Comparison of ENCODE assay signal across 25 cellular contexts in genomic region chr15:99283739-99284138, GRCh38. TPM values are rescaled to one million over a fixed set of nuclear protein-coding genes. Genes with fewer than 3 reads are reported as not detected.
DNase-seq lines count a peak whose midpoint lies in the region; ATAC-seq and TF ChIP-seq lines count a peak whose summit lies in the region.
"Had no signal": no experiment of that assay in that cellular context is flagged by ENCODE, and none has a peak within 500 bp of the region (broad histone marks: within the 10 kb centered on the region; RNA-seq: fewer than 3 reads in every experiment).

No MANE protein-coding gene starts in this region.

- H3K27ac Mint-ChIP-seq in natural killer cell treated with Interleukin-12 subunit alpha and Interleukin-12 subunit beta and Interleukin-15 and Interleukin-18, amount 100 ng/mL, for 72 hours, result peak overlapping the region in 1 of 2 donors; percentile 60
- H3K27ac Mint-ChIP-seq in natural killer cell, result no peak overlapping the region
- H3K27ac Mint-ChIP-seq in chondrocyte (ENCODE audit: unreplicated experiment), result peak overlapping the region; percentile 65
- H3K27ac Mint-ChIP-seq in activated naive CD4-positive, alpha-beta T cell treated with anti-CD3 and anti-CD28 coated beads for 36 hours, result no peak overlapping the region
- H3K27ac Mint-ChIP-seq in naive thymus-derived CD4-positive, alpha-beta T cell, result no peak overlapping the region
- H3K27ac Mint-ChIP-seq: B cell; CD8-positive, alpha-beta T cell had no signal

- peaks cover 24% of the 10 kb centered on the region for H3K36me3 Mint-ChIP-seq in natural killer cell treated with Interleukin-12 subunit alpha and Interleukin-12 subunit beta and Interleukin-15 and Interleukin-18, amount 100 ng/mL, for 72 hours
- H3K36me3 Mint-ChIP-seq in natural killer cell (no peaks in the 10 kb centered on the region), chondrocyte (ENCODE audit: low read depth) (peaks cover 8% of the 10 kb centered on the region)
- peaks cover 5% of the 10 kb centered on the region for H3K36me3 Mint-ChIP-seq in activated naive CD4-positive, alpha-beta T cell treated with anti-CD3 and anti-CD28 coated beads for 36 hours (ENCODE audit: low read depth)
- peaks cover 7 to 25% (median 19%) of the 10 kb centered on the region in 5 donors for H3K36me3 Mint-ChIP-seq in naive thymus-derived CD4-positive, alpha-beta T cell

- H3K4me3 ChIP-seq in naive thymus-derived CD4-positive, alpha-beta T cell (ENCODE audit: low read length), result no peak overlapping the region
- H3K4me3 ChIP-seq: K562, MG63, SJSA1 had no signal

- H3K36me3 ChIP-seq in naive thymus-derived CD4-positive, alpha-beta T cell (ENCODE audit: control insufficient read depth in 2 of 3, insufficient read depth in 3 of 3, low read length in 3 of 3), result no peaks in the 10 kb centered on the region
- H3K36me3 ChIP-seq: MG63 had no signal

- no peak for ATAC-seq in natural killer cell treated with Interleukin-12 subunit alpha and Interleukin-12 subunit beta and Interleukin-15 and Interleukin-18, amount 100 ng/mL, for 72 hours
- ATAC-seq in natural killer cell (no peak), HG02938 (IDR thresholded peaks at IDR 0.05; ENCODE audit: unreplicated experiment) (no peak)
- ATAC-seq in naive thymus-derived CD4-positive, alpha-beta T cell, result no peak
- ATAC-seq: CD8-positive, alpha-beta T cell; HepG2; K562 had no signal

- TF ChIP-seq CTCF in natural killer cell (IDR thresholded peaks at IDR 0.05) (no peak), chondrocyte (IDR thresholded peaks at IDR 0.05) (no peak)

- H3K27ac ChIP-seq in naive thymus-derived CD4-positive, alpha-beta T cell (ENCODE audit: low read depth, low read length), result no peak overlapping the region
- H3K27ac ChIP-seq: C4-2B, SJSA1 had no signal

- peaks cover 33 to 50% of the 10 kb centered on the region in 2 donors for H3K4me1 Mint-ChIP-seq in natural killer cell treated with Interleukin-12 subunit alpha and Interleukin-12 subunit beta and Interleukin-15 and Interleukin-18, amount 100 ng/mL, for 72 hours (ENCODE audit: low read depth in 2 of 2)
- H3K4me1 Mint-ChIP-seq in natural killer cell (peaks cover 21% of the 10 kb centered on the region in 2 donors), chondrocyte (ENCODE audit: low read depth) (peaks cover 36% of the 10 kb centered on the region)
- peaks cover 40% of the 10 kb centered on the region for H3K4me1 Mint-ChIP-seq in activated naive CD4-positive, alpha-beta T cell treated with anti-CD3 and anti-CD28 coated beads for 36 hours (ENCODE audit: low read depth)
- H3K4me1 Mint-ChIP-seq in naive thymus-derived CD4-positive, alpha-beta T cell, result peaks cover 8 to 37% (median 12%) of the 10 kb centered on the region in 7 donors

- intact Hi-C loops in natural killer cell (cut with micrococcal nuclease), result no loop called here
- intact Hi-C loops in activated naive CD4-positive, alpha-beta T cell treated with anti-CD3 and anti-CD28 coated beads for 36 hours (cut with micrococcal nuclease), result no loop called here
- intact Hi-C loops in naive thymus-derived CD4-positive, alpha-beta T cell (cut with micrococcal nuclease), result loop anchor here in 1 of 2 donors (10.0 kb wide), 1 partner anchor 221 kb away; no protein-coding TSS in a partner anchor

- no peaks in the 10 kb centered on the region for H3K9me3 Mint-ChIP-seq in natural killer cell treated with Interleukin-12 subunit alpha and Interleukin-12 subunit beta and Interleukin-15 and Interleukin-18, amount 100 ng/mL, for 72 hours
- H3K9me3 Mint-ChIP-seq in natural killer cell, result no peaks in the 10 kb centered on the region
- peaks cover 3% of the 10 kb centered on the region for H3K9me3 Mint-ChIP-seq in chondrocyte (ENCODE audit: low read depth)
- no peaks in the 10 kb centered on the region for H3K9me3 Mint-ChIP-seq in activated naive CD4-positive, alpha-beta T cell treated with anti-CD3 and anti-CD28 coated beads for 36 hours
- peaks cover 0 to 5% (median 0%) of the 10 kb centered on the region in 11 donors for H3K9me3 Mint-ChIP-seq in naive thymus-derived CD4-positive, alpha-beta T cell
- H3K9me3 Mint-ChIP-seq: CD8-positive, alpha-beta T cell had no signal

- CTCF ChIA-PET in activated naive CD4-positive, alpha-beta T cell treated with anti-CD3 and anti-CD28 coated beads for 36 hours (lab: Charles Lee), result interaction anchor here (2.1 kb wide), 1 partner anchor 420 kb away, joined by 8 read pairs; no protein-coding TSS in a partner anchor
- CTCF ChIA-PET in naive thymus-derived CD4-positive, alpha-beta T cell (lab: Charles Lee), result interaction anchor here (1.3 to 2.4 kb wide), 2 partner anchors 10 to 421 kb away, joined by 8 to 9 read pairs; no protein-coding TSS in a partner anchor

- peak overlapping the region; percentile 44 for H3K4me3 Mint-ChIP-seq in natural killer cell treated with Interleukin-12 subunit alpha and Interleukin-12 subunit beta and Interleukin-15 and Interleukin-18, amount 100 ng/mL, for 72 hours
- no peak overlapping the region for H3K4me3 Mint-ChIP-seq in natural killer cell
- no peak overlapping the region for H3K4me3 Mint-ChIP-seq in chondrocyte (ENCODE audit: unreplicated experiment)
- no peak overlapping the region for H3K4me3 Mint-ChIP-seq in activated naive CD4-positive, alpha-beta T cell treated with anti-CD3 and anti-CD28 coated beads for 36 hours
- H3K4me3 Mint-ChIP-seq in naive thymus-derived CD4-positive, alpha-beta T cell, result no peak overlapping the region
- H3K4me3 Mint-ChIP-seq: B cell; CD8-positive, alpha-beta T cell had no signal

- H3K27me3 ChIP-seq in naive thymus-derived CD4-positive, alpha-beta T cell (ENCODE audit: control insufficient read depth in 2 of 2, insufficient read depth in 2 of 2, low read length in 2 of 2), result no peaks in the 10 kb centered on the region
- H3K27me3 ChIP-seq: MG63, SJSA1 had no signal

- H3K9me3 ChIP-seq in naive thymus-derived CD4-positive, alpha-beta T cell (ENCODE audit: control insufficient read depth in 2 of 3, low read length in 3 of 3), result no peaks in the 10 kb centered on the region
- H3K9me3 ChIP-seq: Caco-2, MG63, SJSA1 had no signal

- DNase-seq in natural killer cell treated with Interleukin-12 subunit alpha and Interleukin-12 subunit beta and Interleukin-15 and Interleukin-18, amount 100 ng/mL, for 72 hours (ENCODE audit: low spot score), result no peak
- no peak for DNase-seq in natural killer cell
- DNase-seq in chondrocyte (ENCODE audit: low spot score), result no peak
- peak; percentile 8 for DNase-seq in hepatic stellate cell (ENCODE audit: low spot score)
- DNase-seq in activated naive CD4-positive, alpha-beta T cell treated with anti-CD3 and anti-CD28 coated beads for 36 hours, result no peak
- no peak for DNase-seq in naive thymus-derived CD4-positive, alpha-beta T cell
- DNase-seq: Caco-2; CD8-positive, alpha-beta T cell; EL; GF-D8; HCEC 1CT; MG63; NCI-H1105 treated with DMSO at 0.1 percent for 48 hours; NCI-H146; NCI-H2029; NCI-H446; NCI-H526; Right ventricle myocardium superior; RPMI8226 had no signal

- POLR2A ChIA-PET in naive thymus-derived CD4-positive, alpha-beta T cell (lab: Charles Lee), result no interaction called here

- no peaks in the 10 kb centered on the region for H3K4me1 ChIP-seq in naive thymus-derived CD4-positive, alpha-beta T cell (ENCODE audit: control insufficient read depth in 2 of 2, insufficient read depth in 2 of 2, low read length in 2 of 2)
- H3K4me1 ChIP-seq: Caco-2, SJSA1 had no signal

- no peaks in the 10 kb centered on the region for H3K27me3 Mint-ChIP-seq in natural killer cell treated with Interleukin-12 subunit alpha and Interleukin-12 subunit beta and Interleukin-15 and Interleukin-18, amount 100 ng/mL, for 72 hours
- H3K27me3 Mint-ChIP-seq in natural killer cell (ENCODE audit: low read depth in 2 of 2) (no peaks in the 10 kb centered on the region), chondrocyte (ENCODE audit: low read depth) (no peaks in the 10 kb centered on the region)
- H3K27me3 Mint-ChIP-seq in activated naive CD4-positive, alpha-beta T cell treated with anti-CD3 and anti-CD28 coated beads for 36 hours (ENCODE audit: low read depth), result no peaks in the 10 kb centered on the region
- H3K27me3 Mint-ChIP-seq in naive thymus-derived CD4-positive, alpha-beta T cell, result no peaks in the 10 kb centered on the region
- H3K27me3 Mint-ChIP-seq: B cell had no signal

RNA-seq across cellular contexts. Expression of gene LRRC28, which starts 32.5 kb away (rescaled TPM):
- 10 to 100 TPM; 28.9 to 51.7 TPM for total RNA-seq in natural killer cell treated with Interleukin-12 subunit alpha and Interleukin-12 subunit beta and Interleukin-15 and Interleukin-18, amount 100 ng/mL, for 72 hours
- total RNA-seq in natural killer cell (10 to 100 TPM; 18.2 to 20.9 (median 18.7) TPM), chondrocyte (28.5 to 36.3 TPM (median 35.8 TPM) in 3 replicates)
- total RNA-seq in activated naive CD4-positive, alpha-beta T cell treated with anti-CD3 and anti-CD28 coated beads for 36 hours, result 10 to 100 TPM; 15.8 to 18.9 TPM
- total RNA-seq in naive thymus-derived CD4-positive, alpha-beta T cell, result 10 to 100 TPM; 15.0 to 22.6 (median 19.9) TPM
- 10 to 100 TPM; 19.9 to 25.9 TPM for polyA plus RNA-seq in naive thymus-derived CD4-positive, alpha-beta T cell

RNA-seq across cellular contexts. Expression of gene TTC23, which starts 34.4 kb away (rescaled TPM):
- total RNA-seq in natural killer cell treated with Interleukin-12 subunit alpha and Interleukin-12 subunit beta and Interleukin-15 and Interleukin-18, amount 100 ng/mL, for 72 hours, result 1 to 10 TPM in 1 of 2 donors, under 1 TPM in 1; 1.00 to 3.6 TPM
- 1 to 10 TPM in 2 of 3 donors, under 1 TPM in 1; 0.75 to 1.1 (median 1.0) TPM for total RNA-seq in natural killer cell
- total RNA-seq in chondrocyte, result 21.3 to 27.7 TPM (median 25.0 TPM) in 3 replicates
- total RNA-seq in activated naive CD4-positive, alpha-beta T cell treated with anti-CD3 and anti-CD28 coated beads for 36 hours, result 1 to 10 TPM; 4.6 to 5.5 TPM
- total RNA-seq in naive thymus-derived CD4-positive, alpha-beta T cell, result 1 to 10 TPM in 2 of 5 experiments, under 1 TPM in 3; 0.34 to 4.0 (median 0.92) TPM
- polyA plus RNA-seq in naive thymus-derived CD4-positive, alpha-beta T cell, result 1 to 10 TPM in 1 of 2 donors, under 1 TPM in 1; 0.34 to 1.1 TPM
